In genomic region chr20:33810885-33811762, GRCh38 we compare ENCODE assay signal across 1 cellular context.
TF ChIP-seq lines count a peak whose summit lies in the region.

CHMP4B (plus strand) TSS chr20:33811348; CDS start chr20:33811469, 121 bp downstream.

TF ChIP-seq in K562, 482 proteins besides CTCF, POLR2A, EP300 and RAD21 (continued from another document and continues in another):
- TF ChIP-seq, protein P1, sequence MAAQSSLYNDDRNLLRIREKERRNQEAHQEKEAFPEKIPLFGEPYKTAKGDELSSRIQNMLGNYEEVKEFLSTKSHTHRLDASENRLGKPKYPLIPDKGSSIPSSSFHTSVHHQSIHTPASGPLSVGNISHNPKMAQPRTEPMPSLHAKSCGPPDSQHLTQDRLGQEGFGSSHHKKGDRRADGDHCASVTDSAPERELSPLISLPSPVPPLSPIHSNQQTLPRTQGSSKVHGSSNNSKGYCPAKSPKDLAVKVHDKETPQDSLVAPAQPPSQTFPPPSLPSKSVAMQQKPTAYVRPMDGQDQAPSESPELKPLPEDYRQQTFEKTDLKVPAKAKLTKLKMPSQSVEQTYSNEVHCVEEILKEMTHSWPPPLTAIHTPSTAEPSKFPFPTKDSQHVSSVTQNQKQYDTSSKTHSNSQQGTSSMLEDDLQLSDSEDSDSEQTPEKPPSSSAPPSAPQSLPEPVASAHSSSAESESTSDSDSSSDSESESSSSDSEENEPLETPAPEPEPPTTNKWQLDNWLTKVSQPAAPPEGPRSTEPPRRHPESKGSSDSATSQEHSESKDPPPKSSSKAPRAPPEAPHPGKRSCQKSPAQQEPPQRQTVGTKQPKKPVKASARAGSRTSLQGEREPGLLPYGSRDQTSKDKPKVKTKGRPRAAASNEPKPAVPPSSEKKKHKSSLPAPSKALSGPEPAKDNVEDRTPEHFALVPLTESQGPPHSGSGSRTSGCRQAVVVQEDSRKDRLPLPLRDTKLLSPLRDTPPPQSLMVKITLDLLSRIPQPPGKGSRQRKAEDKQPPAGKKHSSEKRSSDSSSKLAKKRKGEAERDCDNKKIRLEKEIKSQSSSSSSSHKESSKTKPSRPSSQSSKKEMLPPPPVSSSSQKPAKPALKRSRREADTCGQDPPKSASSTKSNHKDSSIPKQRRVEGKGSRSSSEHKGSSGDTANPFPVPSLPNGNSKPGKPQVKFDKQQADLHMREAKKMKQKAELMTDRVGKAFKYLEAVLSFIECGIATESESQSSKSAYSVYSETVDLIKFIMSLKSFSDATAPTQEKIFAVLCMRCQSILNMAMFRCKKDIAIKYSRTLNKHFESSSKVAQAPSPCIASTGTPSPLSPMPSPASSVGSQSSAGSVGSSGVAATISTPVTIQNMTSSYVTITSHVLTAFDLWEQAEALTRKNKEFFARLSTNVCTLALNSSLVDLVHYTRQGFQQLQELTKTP (IDR thresholded peaks at IDR 0.05; ENCODE audit: low read depth in 1 of 2, partially characterized antibody in 2 of 2) = peak in 1 of 2 experiments; percentile 100
- TF ChIP-seq NRF1 (conservative IDR thresholded peaks at IDR 0.05 in 1 of 2, IDR thresholded peaks at IDR 0.05 in 1 of 2) (peak; percentile 59 to 70), ARID2 (IDR thresholded peaks at IDR 0.05) (no peak), FIP1L1 (IDR thresholded peaks at IDR 0.05; ENCODE audit: low read depth, low read length, poor library complexity, severe bottlenecking) (peak; percentile 30), ZNF121 (CRISPR knock-in tag; conservative IDR thresholded peaks at IDR 0.05) (no peak), ZZZ3 (IDR thresholded peaks at IDR 0.05) (no peak), BCL6 (CRISPR knock-in tag; IDR thresholded peaks at IDR 0.05) (peak; percentile 86; the same call in 1 of the 2 replicates), FOXA1 (IDR thresholded peaks at IDR 0.05; ENCODE audit: borderline replicate concordance) (no peak), KDM5B (IDR thresholded peaks at IDR 0.05; ENCODE audit: insufficient replicate concordance, low read depth, low read length) (peak; percentile 42), HNRNPK (IDR thresholded peaks at IDR 0.05; ENCODE audit: low read depth, low read length, poor library complexity, severe bottlenecking) (peak; percentile 57), NR2F6 (CRISPR knock-in tag; IDR thresholded peaks at IDR 0.05) (no peak), HMG20A (CRISPR knock-in tag; conservative IDR thresholded peaks at IDR 0.05) (no peak), CXXC5 (CRISPR knock-in tag; IDR thresholded peaks at IDR 0.05) (peak; percentile 98), ATF1 (CRISPR knock-in tag; IDR thresholded peaks at IDR 0.05) (peak; percentile 83), ATF1 (tag; IDR thresholded peaks at IDR 0.05) (peak; percentile 100), MCM2 (IDR thresholded peaks at IDR 0.05; ENCODE audit: low read depth) (no peak), SREBF1 (IDR thresholded peaks at IDR 0.05; ENCODE audit: borderline replicate concordance, low read depth, low read length) (peak; percentile 94), MTA1 (IDR thresholded peaks at IDR 0.05; ENCODE audit: borderline replicate concordance) (peak; percentile 100), E2F6 (IDR thresholded peaks at IDR 0.05; ENCODE audit: borderline replicate concordance in 1 of 2, extremely low read depth in 1 of 2, insufficient read depth in 1 of 2, insufficient read length in 1 of 2, low read depth in 1 of 2, low read length in 1 of 2, poor library complexity in 1 of 2, severe bottlenecking in 1 of 2) (no peak), ESRRB (CRISPR knock-in tag; IDR thresholded peaks at IDR 0.05; ENCODE audit: borderline replicate concordance) (no peak), CBX1 (IDR thresholded peaks at IDR 0.05; ENCODE audit: low read depth) (peak; percentile 76; the same call in 1 of the 2 replicates), ELF4 (CRISPR knock-in tag; IDR thresholded peaks at IDR 0.05) (peak; percentile 92), DIDO1 (tag; IDR thresholded peaks at IDR 0.05; ENCODE audit: low read depth) (peak; percentile 78; the same call in 1 of the 2 replicates), ZNF583 (CRISPR knock-in tag; IDR thresholded peaks at IDR 0.05) (peak; percentile 80; the same call in 1 of the 2 replicates), SMAD1 (IDR thresholded peaks at IDR 0.05; ENCODE audit: low read depth, low read length, partially characterized antibody) (no peak), HEY1 (CRISPR knock-in tag; IDR thresholded peaks at IDR 0.05; ENCODE audit: borderline replicate concordance) (no peak), CREB1 (IDR thresholded peaks at IDR 0.05) (peak; percentile 99), CREB1 (CRISPR knock-in tag; IDR thresholded peaks at IDR 0.05) (peak; percentile 99), BRD9 (IDR thresholded peaks at IDR 0.05; ENCODE audit: low read depth, partially characterized antibody) (no peak), ZNF398 (CRISPR knock-in tag; IDR thresholded peaks at IDR 0.05) (no peak), HDAC8 (tag; IDR thresholded peaks at IDR 0.05) (peak; percentile 88), CREB3L1 (IDR thresholded peaks at IDR 0.05; ENCODE audit: borderline replicate concordance, low read depth) (peak; percentile 99), BMI1 (IDR thresholded peaks at IDR 0.05; ENCODE audit: low read length) (no peak), ZBTB8A (IDR thresholded peaks at IDR 0.05; ENCODE audit: partially characterized antibody) (peak; percentile 91), BACH1 (tag; IDR thresholded peaks at IDR 0.05) (peak; percentile 89; the same call in 1 of the 2 replicates), SIN3A (IDR thresholded peaks at IDR 0.05; ENCODE audit: borderline replicate concordance in 2 of 2, control insufficient read depth in 1 of 2, low read depth in 2 of 2, low read length in 2 of 2) (peak; percentile 52 to 82; a peak in 3 of 4 replicates), U2AF1 (optimal IDR thresholded peaks at IDR 0.05; ENCODE audit: low read depth, low read length) (peak; percentile 14), EGR1 (conservative IDR thresholded peaks at IDR 0.05) (peak; percentile 90), FOXJ2 (tag; IDR thresholded peaks at IDR 0.05) (peak; percentile 85), MECOM (CRISPR knock-in tag; IDR thresholded peaks at IDR 0.05) (peak; percentile 77), VEZF1 (CRISPR knock-in tag; IDR thresholded peaks at IDR 0.05) (peak; percentile 96), ZKSCAN3 (CRISPR knock-in tag; IDR thresholded peaks at IDR 0.05) (no peak), RNF2 (IDR thresholded peaks at IDR 0.05) (peak; percentile 38; the same call in 1 of the 2 replicates), RBM15 (IDR thresholded peaks at IDR 0.05; ENCODE audit: insufficient read depth, low read length) (no peak), PHTF2 (CRISPR knock-in tag; IDR thresholded peaks at IDR 0.05) (no peak), NFE2 (IDR thresholded peaks at IDR 0.05; ENCODE audit: low read depth) (no peak), ATF7 (IDR thresholded peaks at IDR 0.05) (peak; percentile 83), HMGN3 (IDR thresholded peaks at IDR 0.05; ENCODE audit: borderline replicate concordance, extremely low read depth, insufficient read length, low read depth, low read length) (peak; percentile 42), MBD2 (IDR thresholded peaks at IDR 0.05; ENCODE audit: borderline replicate concordance, low read depth) (peak; percentile 97)
- TF ChIP-seq, protein P2, sequence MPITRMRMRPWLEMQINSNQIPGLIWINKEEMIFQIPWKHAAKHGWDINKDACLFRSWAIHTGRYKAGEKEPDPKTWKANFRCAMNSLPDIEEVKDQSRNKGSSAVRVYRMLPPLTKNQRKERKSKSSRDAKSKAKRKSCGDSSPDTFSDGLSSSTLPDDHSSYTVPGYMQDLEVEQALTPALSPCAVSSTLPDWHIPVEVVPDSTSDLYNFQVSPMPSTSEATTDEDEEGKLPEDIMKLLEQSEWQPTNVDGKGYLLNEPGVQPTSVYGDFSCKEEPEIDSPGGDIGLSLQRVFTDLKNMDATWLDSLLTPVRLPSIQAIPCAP (CRISPR knock-in tag; IDR thresholded peaks at IDR 0.05; ENCODE audit: borderline replicate concordance) = no peak
- TF ChIP-seq, protein P3, sequence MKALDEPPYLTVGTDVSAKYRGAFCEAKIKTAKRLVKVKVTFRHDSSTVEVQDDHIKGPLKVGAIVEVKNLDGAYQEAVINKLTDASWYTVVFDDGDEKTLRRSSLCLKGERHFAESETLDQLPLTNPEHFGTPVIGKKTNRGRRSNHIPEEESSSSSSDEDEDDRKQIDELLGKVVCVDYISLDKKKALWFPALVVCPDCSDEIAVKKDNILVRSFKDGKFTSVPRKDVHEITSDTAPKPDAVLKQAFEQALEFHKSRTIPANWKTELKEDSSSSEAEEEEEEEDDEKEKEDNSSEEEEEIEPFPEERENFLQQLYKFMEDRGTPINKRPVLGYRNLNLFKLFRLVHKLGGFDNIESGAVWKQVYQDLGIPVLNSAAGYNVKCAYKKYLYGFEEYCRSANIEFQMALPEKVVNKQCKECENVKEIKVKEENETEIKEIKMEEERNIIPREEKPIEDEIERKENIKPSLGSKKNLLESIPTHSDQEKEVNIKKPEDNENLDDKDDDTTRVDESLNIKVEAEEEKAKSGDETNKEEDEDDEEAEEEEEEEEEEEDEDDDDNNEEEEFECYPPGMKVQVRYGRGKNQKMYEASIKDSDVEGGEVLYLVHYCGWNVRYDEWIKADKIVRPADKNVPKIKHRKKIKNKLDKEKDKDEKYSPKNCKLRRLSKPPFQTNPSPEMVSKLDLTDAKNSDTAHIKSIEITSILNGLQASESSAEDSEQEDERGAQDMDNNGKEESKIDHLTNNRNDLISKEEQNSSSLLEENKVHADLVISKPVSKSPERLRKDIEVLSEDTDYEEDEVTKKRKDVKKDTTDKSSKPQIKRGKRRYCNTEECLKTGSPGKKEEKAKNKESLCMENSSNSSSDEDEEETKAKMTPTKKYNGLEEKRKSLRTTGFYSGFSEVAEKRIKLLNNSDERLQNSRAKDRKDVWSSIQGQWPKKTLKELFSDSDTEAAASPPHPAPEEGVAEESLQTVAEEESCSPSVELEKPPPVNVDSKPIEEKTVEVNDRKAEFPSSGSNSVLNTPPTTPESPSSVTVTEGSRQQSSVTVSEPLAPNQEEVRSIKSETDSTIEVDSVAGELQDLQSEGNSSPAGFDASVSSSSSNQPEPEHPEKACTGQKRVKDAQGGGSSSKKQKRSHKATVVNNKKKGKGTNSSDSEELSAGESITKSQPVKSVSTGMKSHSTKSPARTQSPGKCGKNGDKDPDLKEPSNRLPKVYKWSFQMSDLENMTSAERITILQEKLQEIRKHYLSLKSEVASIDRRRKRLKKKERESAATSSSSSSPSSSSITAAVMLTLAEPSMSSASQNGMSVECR (CRISPR knock-in tag; IDR thresholded peaks at IDR 0.05) = peak; percentile 95
- TF ChIP-seq, protein P4, sequence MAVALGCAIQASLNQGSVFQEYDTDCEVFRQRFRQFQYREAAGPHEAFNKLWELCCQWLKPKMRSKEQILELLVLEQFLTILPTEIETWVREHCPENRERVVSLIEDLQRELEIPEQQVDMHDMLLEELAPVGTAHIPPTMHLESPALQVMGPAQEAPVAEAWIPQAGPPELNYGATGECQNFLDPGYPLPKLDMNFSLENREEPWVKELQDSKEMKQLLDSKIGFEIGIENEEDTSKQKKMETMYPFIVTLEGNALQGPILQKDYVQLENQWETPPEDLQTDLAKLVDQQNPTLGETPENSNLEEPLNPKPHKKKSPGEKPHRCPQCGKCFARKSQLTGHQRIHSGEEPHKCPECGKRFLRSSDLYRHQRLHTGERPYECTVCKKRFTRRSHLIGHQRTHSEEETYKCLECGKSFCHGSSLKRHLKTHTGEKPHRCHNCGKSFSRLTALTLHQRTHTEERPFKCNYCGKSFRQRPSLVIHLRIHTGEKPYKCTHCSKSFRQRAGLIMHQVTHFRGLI (CRISPR knock-in tag; IDR thresholded peaks at IDR 0.05) = no peak; the same call in 1 of the 2 replicates
- TF ChIP-seq, protein P5, sequence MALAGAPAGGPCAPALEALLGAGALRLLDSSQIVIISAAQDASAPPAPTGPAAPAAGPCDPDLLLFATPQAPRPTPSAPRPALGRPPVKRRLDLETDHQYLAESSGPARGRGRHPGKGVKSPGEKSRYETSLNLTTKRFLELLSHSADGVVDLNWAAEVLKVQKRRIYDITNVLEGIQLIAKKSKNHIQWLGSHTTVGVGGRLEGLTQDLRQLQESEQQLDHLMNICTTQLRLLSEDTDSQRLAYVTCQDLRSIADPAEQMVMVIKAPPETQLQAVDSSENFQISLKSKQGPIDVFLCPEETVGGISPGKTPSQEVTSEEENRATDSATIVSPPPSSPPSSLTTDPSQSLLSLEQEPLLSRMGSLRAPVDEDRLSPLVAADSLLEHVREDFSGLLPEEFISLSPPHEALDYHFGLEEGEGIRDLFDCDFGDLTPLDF (CRISPR knock-in tag; IDR thresholded peaks at IDR 0.05) = peak; percentile 44; the same call in 1 of the 2 replicates
